1 cellular context compared by ENCODE assay signal in the genomic region with DNA sequence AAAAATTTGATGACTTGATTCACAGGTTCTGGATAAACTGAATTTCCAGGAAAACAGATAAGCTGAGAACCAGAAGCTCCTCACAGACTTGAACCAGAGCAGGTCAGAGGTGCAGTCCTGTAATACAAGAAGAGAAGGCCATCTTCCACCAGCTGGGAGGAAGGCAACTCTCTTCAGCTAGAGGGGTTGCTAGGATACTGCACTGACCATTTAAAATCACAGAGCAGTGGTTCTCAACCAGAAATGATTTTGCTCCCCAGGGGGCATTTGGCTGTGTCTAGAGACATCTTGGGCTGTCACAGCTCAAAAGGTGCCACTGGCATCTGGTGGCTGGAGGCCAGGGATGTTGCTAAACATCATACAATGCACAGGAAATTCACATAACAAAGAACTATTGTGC.
TF ChIP-seq lines count a peak whose summit lies in the region.

No MANE protein-coding gene starts in this region.

TF ChIP-seq in neural cell, 6 proteins besides CTCF, POLR2A, EP300 and RAD21 (continued from another document):
- TF ChIP-seq, protein P1, sequence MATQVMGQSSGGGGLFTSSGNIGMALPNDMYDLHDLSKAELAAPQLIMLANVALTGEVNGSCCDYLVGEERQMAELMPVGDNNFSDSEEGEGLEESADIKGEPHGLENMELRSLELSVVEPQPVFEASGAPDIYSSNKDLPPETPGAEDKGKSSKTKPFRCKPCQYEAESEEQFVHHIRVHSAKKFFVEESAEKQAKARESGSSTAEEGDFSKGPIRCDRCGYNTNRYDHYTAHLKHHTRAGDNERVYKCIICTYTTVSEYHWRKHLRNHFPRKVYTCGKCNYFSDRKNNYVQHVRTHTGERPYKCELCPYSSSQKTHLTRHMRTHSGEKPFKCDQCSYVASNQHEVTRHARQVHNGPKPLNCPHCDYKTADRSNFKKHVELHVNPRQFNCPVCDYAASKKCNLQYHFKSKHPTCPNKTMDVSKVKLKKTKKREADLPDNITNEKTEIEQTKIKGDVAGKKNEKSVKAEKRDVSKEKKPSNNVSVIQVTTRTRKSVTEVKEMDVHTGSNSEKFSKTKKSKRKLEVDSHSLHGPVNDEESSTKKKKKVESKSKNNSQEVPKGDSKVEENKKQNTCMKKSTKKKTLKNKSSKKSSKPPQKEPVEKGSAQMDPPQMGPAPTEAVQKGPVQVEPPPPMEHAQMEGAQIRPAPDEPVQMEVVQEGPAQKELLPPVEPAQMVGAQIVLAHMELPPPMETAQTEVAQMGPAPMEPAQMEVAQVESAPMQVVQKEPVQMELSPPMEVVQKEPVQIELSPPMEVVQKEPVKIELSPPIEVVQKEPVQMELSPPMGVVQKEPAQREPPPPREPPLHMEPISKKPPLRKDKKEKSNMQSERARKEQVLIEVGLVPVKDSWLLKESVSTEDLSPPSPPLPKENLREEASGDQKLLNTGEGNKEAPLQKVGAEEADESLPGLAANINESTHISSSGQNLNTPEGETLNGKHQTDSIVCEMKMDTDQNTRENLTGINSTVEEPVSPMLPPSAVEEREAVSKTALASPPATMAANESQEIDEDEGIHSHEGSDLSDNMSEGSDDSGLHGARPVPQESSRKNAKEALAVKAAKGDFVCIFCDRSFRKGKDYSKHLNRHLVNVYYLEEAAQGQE (IDR thresholded peaks at IDR 0.05; ENCODE audit: borderline replicate concordance), result no peak
- TF ChIP-seq POLR2AphosphoS5 (IDR thresholded peaks at IDR 0.05) (no peak), SMC3 (conservative IDR thresholded peaks at IDR 0.05; ENCODE audit: poor library complexity) (no peak), TAF1 (IDR thresholded peaks at IDR 0.05; ENCODE audit: low read depth) (no peak), EZH2 (IDR thresholded peaks at IDR 0.05; ENCODE audit: borderline replicate concordance, insufficient read depth, low read length, poor library complexity, severe bottlenecking) (no peak)
